ENCODE assay signal across 27 cellular contexts in the genomic region with DNA sequence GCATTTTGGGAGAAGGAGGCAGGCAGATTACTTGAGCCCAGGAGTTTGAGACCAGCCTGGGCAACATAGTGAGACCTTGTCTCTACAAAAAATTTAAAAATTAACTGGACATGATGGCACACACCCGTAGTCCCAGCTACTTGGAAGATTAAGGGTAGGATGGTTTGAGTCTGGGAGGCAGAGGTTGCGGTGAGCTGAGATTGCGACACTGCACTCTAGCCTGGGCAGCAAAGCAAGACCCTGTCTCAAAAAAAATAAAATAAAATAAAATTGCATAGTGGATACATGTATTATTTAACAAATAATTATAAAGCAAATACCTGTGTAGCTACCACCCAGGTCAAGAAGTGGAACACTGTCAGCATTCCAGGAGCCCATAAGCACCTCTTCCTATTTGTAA.
"Had no signal": no experiment of that assay in that cellular context is flagged by ENCODE, and none has a peak within 500 bp of the region (broad histone marks: within the 10 kb centered on the region; RNA-seq: fewer than 3 reads in every experiment).

No MANE protein-coding gene starts in this region.

- H3K27me3 ChIP-seq: colonic mucosa, esophagus squamous epithelium, heart right ventricle, neural progenitor cell, testis, transverse colon had no signal

- H3K4me3 ChIP-seq: colonic mucosa, esophagus squamous epithelium, heart right ventricle, neural progenitor cell, psoas muscle, smooth muscle cell, testis, transverse colon had no signal

- H3K4me1 ChIP-seq: colonic mucosa, neural progenitor cell had no signal

- DNase-seq: activated CD4-positive, alpha-beta T cell treated with anti-CD3 and anti-CD28 coated beads for 4 hours; activated CD4-positive, alpha-beta T cell treated with anti-CD3 and anti-CD28 coated beads, Interleukin-2, amount 50 U/mL, for 4 hours; activated CD8-positive, alpha-beta memory T cell treated with anti-CD3 and anti-CD28 coated beads, Interleukin-2, amount 50 U/mL, for 4 hours; activated T-cell treated with anti-CD3 and anti-CD28 coated beads, Interleukin-2, amount 50 U/mL, for 1 hour; anterior cingulate cortex; cerebellar nuclear complex; colonic mucosa; effector CD8-positive, alpha-beta T cell; esophagus squamous epithelium; foreskin melanocyte; heart right ventricle; midbrain; natural killer cell; occipital lobe; psoas muscle; stimulated activated CD4-positive, alpha-beta T cell treated with anti-CD3 and anti-CD28 coated beads, Interleukin-1b, Interleukin-23, amount 100 ng/mL, for 48 hours; stimulated activated naive CD4-positive, alpha-beta T cell; testis; transverse colon had no signal

- FAIRE-seq: bronchial epithelial cell, endometrium had no signal

- H3K36me3 ChIP-seq: colonic mucosa, esophagus squamous epithelium, neural progenitor cell, transverse colon had no signal

- H3K27ac Mint-ChIP-seq: activated T-helper 17 cell treated with anti-CD3 and anti-CD28 coated beads, Interleukin-2, amount 50 U/mL, for 72 hours; neural progenitor cell had no signal

- H3K4me1 Mint-ChIP-seq: neural progenitor cell had no signal

- H3K9me3 Mint-ChIP-seq: activated T-helper 17 cell treated with anti-CD3 and anti-CD28 coated beads, Interleukin-2, amount 50 U/mL, for 72 hours; natural killer cell; neural progenitor cell had no signal

- H3K27me3 Mint-ChIP-seq: activated naive CD8-positive, alpha-beta T cell; activated T-helper 17 cell treated with anti-CD3 and anti-CD28 coated beads, Interleukin-2, amount 50 U/mL, for 72 hours had no signal

- H3K9ac ChIP-seq: neural progenitor cell, parathyroid adenoma had no signal

- H2AFZ ChIP-seq: neural progenitor cell, parathyroid adenoma had no signal

- H3K27ac ChIP-seq: colonic mucosa, epithelial cell of prostate, esophagus squamous epithelium, heart right ventricle, neural progenitor cell, parathyroid adenoma, psoas muscle, testis, transverse colon had no signal

- H3K79me2 ChIP-seq: parathyroid adenoma had no signal

- H3K4me2 ChIP-seq: neural progenitor cell, smooth muscle cell had no signal

- H3K36me3 Mint-ChIP-seq: natural killer cell, neural progenitor cell had no signal

- ATAC-seq: activated T-helper 17 cell treated with anti-CD3 and anti-CD28 coated beads, Interleukin-2, amount 50 U/mL, for 72 hours; heart right ventricle; natural killer cell; psoas muscle had no signal

- H3K4me3 Mint-ChIP-seq: activated naive CD8-positive, alpha-beta T cell; activated T-helper 17 cell treated with anti-CD3 and anti-CD28 coated beads, Interleukin-2, amount 50 U/mL, for 72 hours; natural killer cell; neural progenitor cell had no signal

- H3K9me3 ChIP-seq: colonic mucosa, esophagus squamous epithelium, heart right ventricle, psoas muscle, testis, transverse colon had no signal
